ENCODE assay signal across 2 cellular contexts in the genomic region with DNA sequence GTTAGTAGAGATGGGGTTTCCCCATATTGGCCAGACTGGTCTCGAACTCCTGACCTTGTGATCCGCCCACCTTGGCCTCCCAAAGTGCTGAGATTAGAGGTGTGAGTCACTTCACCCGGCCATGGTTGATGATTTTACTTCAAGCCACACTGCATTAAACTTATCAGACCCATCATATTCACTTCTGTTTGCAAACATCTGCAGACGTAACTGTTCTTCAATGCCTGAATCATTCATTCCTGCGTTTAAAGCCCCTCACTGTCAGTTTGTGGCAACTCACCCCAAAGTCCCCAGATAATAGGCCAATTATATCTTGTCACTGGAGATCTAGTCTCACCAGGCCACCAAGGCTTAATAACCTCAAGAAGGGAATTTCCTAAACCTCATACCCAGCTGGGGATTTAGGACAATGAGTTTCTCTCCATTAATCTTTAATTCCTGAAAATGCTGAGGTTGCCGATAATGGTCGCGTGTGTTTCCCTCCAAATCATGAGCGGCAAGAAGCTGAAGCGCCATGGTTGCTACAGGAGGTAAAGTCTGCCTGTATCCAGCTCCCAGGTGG.
TF ChIP-seq lines count a peak whose summit lies in the region.

No MANE protein-coding gene starts in this region.

TF ChIP-seq in HepG2, 621 proteins besides CTCF, POLR2A, EP300 and RAD21:
- TF ChIP-seq, protein P1, sequence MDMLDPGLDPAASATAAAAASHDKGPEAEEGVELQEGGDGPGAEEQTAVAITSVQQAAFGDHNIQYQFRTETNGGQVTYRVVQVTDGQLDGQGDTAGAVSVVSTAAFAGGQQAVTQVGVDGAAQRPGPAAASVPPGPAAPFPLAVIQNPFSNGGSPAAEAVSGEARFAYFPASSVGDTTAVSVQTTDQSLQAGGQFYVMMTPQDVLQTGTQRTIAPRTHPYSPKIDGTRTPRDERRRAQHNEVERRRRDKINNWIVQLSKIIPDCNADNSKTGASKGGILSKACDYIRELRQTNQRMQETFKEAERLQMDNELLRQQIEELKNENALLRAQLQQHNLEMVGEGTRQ (IDR thresholded peaks at IDR 0.05; ENCODE audit: low read depth, low read length) = no peak
- TF ChIP-seq, protein P1 (CRISPR knock-in tag; IDR thresholded peaks at IDR 0.05; ENCODE audit: borderline replicate concordance) = no peak
- peak; percentile 76 for TF ChIP-seq MAFF (IDR thresholded peaks at IDR 0.05; ENCODE audit: low read depth, low read length)
- no peak for TF ChIP-seq ZBTB38 (CRISPR knock-in tag; IDR thresholded peaks at IDR 0.05)
- TF ChIP-seq ZSCAN31 (CRISPR knock-in tag; IDR thresholded peaks at IDR 0.05; ENCODE audit: low read depth) = no peak
- TF ChIP-seq NFIC (IDR thresholded peaks at IDR 0.05; ENCODE audit: low read length) = no peak
- peak; percentile 73 to 77 for TF ChIP-seq MAFK (conservative IDR thresholded peaks at IDR 0.05 in 1 of 2, IDR thresholded peaks at IDR 0.05 in 1 of 2; ENCODE audit: low read length in 2 of 2)
- TF ChIP-seq SAFB2 (CRISPR knock-in tag; IDR thresholded peaks at IDR 0.05; ENCODE audit: borderline replicate concordance, low read depth) = no peak
- TF ChIP-seq ELF4 (CRISPR knock-in tag; IDR thresholded peaks at IDR 0.05; ENCODE audit: borderline replicate concordance) = no peak
- TF ChIP-seq FOXC1 (CRISPR knock-in tag; IDR thresholded peaks at IDR 0.05; ENCODE audit: borderline replicate concordance) = no peak
- TF ChIP-seq, protein P2, sequence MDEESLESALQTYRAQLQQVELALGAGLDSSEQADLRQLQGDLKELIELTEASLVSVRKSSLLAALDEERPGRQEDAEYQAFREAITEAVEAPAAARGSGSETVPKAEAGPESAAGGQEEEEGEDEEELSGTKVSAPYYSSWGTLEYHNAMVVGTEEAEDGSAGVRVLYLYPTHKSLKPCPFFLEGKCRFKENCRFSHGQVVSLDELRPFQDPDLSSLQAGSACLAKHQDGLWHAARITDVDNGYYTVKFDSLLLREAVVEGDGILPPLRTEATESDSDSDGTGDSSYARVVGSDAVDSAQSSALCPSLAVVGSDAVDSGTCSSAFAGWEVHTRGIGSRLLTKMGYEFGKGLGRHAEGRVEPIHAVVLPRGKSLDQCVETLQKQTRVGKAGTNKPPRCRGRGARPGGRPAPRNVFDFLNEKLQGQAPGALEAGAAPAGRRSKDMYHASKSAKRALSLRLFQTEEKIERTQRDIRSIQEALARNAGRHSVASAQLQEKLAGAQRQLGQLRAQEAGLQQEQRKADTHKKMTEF (CRISPR knock-in tag; IDR thresholded peaks at IDR 0.05) = no peak

TF ChIP-seq in H1, 55 proteins besides CTCF, POLR2A, EP300 and RAD21:
- TF ChIP-seq, protein P3, sequence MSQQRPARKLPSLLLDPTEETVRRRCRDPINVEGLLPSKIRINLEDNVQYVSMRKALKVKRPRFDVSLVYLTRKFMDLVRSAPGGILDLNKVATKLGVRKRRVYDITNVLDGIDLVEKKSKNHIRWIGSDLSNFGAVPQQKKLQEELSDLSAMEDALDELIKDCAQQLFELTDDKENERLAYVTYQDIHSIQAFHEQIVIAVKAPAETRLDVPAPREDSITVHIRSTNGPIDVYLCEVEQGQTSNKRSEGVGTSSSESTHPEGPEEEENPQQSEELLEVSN (IDR thresholded peaks at IDR 0.05) = peak; percentile 62
- no peak for TF ChIP-seq SUZ12 (IDR thresholded peaks at IDR 0.05; ENCODE audit: low read length)
TF ChIP-seq in H1: peak in this region for 1.
